ENCODE assay signal across 26 cellular contexts in the genomic region with DNA sequence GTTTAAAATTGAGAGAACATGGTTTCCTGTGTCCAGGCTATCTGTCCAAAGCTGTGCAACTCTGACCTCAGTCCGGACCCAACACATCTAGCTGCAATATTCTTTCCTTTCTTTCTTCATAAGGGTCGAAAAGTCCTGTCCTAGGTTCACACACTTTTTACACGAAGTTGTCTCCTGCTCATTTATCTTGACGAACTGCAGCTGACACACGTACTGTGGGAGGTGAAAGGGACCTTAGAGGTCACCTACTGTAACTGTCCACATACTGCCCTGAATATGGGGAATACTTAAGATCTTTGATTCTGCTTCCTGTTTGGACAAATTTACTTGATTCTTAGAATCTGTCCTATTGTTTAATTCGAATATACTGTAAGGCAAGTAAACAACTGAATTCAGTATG.
A peak's percentile ranks its signal among the peaks of the same experiment; 100 is the strongest.
DNase-seq lines count a peak whose midpoint lies in the region; ATAC-seq, FAIRE-seq and TF ChIP-seq lines count a peak whose summit lies in the region.
"Had no signal": no experiment of that assay in that cellular context is flagged by ENCODE, and none has a peak within 500 bp of the region (broad histone marks: within the 10 kb centered on the region; RNA-seq: fewer than 3 reads in every experiment).

No MANE protein-coding gene starts in this region.

- H3K27me3 Mint-ChIP-seq in activated T-cell treated with anti-CD3 and anti-CD28 coated beads, Interleukin-2, amount 50 U/mL, for 72 hours (ENCODE audit: low read depth) = no peaks in the 10 kb centered on the region
- no peaks in the 10 kb centered on the region for H3K27me3 Mint-ChIP-seq in activated T-cell treated with anti-CD3 and anti-CD28 coated beads, Interleukin-2, amount 50 U/mL, for 4 hours (ENCODE audit: low read depth)
- H3K27me3 Mint-ChIP-seq: type B pancreatic cell had no signal

- no peak for TF ChIP-seq POLR2A in endothelial cell of umbilical vein (IDR thresholded peaks at IDR 0.05; ENCODE audit: low read depth, low read length)

- WGBS in smooth muscle cell (ENCODE audit: low lambda C conversion rate) = 74% methylated on average over 6 of the region's 6 CpGs

- H3K9me3 Mint-ChIP-seq in activated T-cell treated with anti-CD3 and anti-CD28 coated beads, Interleukin-2, amount 50 U/mL, for 72 hours = no peaks in the 10 kb centered on the region
- no peaks in the 10 kb centered on the region for H3K9me3 Mint-ChIP-seq in activated T-cell treated with anti-CD3 and anti-CD28 coated beads, Interleukin-2, amount 50 U/mL, for 4 hours
- H3K9me3 Mint-ChIP-seq: type B pancreatic cell had no signal

- H2AFZ ChIP-seq in endothelial cell of umbilical vein (ENCODE audit: low read depth, low read length) (no peak overlapping the region), smooth muscle cell (ENCODE audit: low read depth) (no peak overlapping the region)

- no peak overlapping the region for H3K4me3 Mint-ChIP-seq in activated T-cell treated with anti-CD3 and anti-CD28 coated beads, Interleukin-2, amount 50 U/mL, for 72 hours
- no peak overlapping the region for H3K4me3 Mint-ChIP-seq in activated T-cell treated with anti-CD3 and anti-CD28 coated beads, Interleukin-2, amount 50 U/mL, for 4 hours
- H3K4me3 Mint-ChIP-seq: type B pancreatic cell had no signal

- H4K20me1 ChIP-seq in endothelial cell of umbilical vein (replicated peaks; ENCODE audit: control insufficient read depth, extremely low read depth, insufficient read depth, low read length) = no peaks in the 10 kb centered on the region
- H4K20me1 ChIP-seq in smooth muscle cell (ENCODE audit: low read depth) = peaks cover 70% of the 10 kb centered on the region

- H3K9ac ChIP-seq in endothelial cell of umbilical vein (replicated peaks; ENCODE audit: extremely low read depth, insufficient read depth, low read length) (no peak overlapping the region), smooth muscle cell (ENCODE audit: low read depth) (no peak overlapping the region)
- H3K9ac ChIP-seq: BLaER1 had no signal

- peak overlapping the region; percentile 10 for H3K27ac Mint-ChIP-seq in activated T-cell treated with anti-CD3 and anti-CD28 coated beads, Interleukin-2, amount 50 U/mL, for 72 hours
- H3K27ac Mint-ChIP-seq: type B pancreatic cell had no signal

- no peaks in the 10 kb centered on the region for H3K9me1 ChIP-seq in endothelial cell of umbilical vein (replicated peaks; ENCODE audit: control insufficient read depth, extremely low read depth, insufficient read depth, low read length)

- no peak for FAIRE-seq in endothelial cell of umbilical vein (lab: Jason Lieb, UNC)
- FAIRE-seq: GM12891, HTR-8/SVneo had no signal

- H3K27ac ChIP-seq in RWPE2 (ENCODE audit: poor library complexity, severe bottlenecking) (peak overlapping the region; percentile 76), endothelial cell of umbilical vein (ENCODE audit: insufficient read depth, low read depth, low read length) (peak overlapping the region; percentile 5), smooth muscle cell (ENCODE audit: low read depth) (peak overlapping the region; percentile 36)
- H3K27ac ChIP-seq: BLaER1, esophagus muscularis mucosa had no signal

- CTCF ChIA-PET in endothelial cell of umbilical vein (lab: Charles Lee) = interaction anchor here (0.7 to 3.0 kb wide), 4 partner anchors 10 to 80 kb away, joined by 3 to 7 read pairs (median 6); no protein-coding TSS in a partner anchor

- no peaks in the 10 kb centered on the region for H3K27me3 ChIP-seq in RWPE2 (ENCODE audit: insufficient read depth, poor library complexity, severe bottlenecking)
- H3K27me3 ChIP-seq in endothelial cell of umbilical vein (ENCODE audit: control insufficient read depth in 2 of 2, insufficient read depth in 2 of 2, low read length in 2 of 2) = no peaks in the 10 kb centered on the region
- H3K27me3 ChIP-seq in smooth muscle cell (ENCODE audit: low read depth) = no peaks in the 10 kb centered on the region
- H3K27me3 ChIP-seq: BLaER1, esophagus muscularis mucosa, gastrocnemius medialis had no signal

- POLR2A ChIA-PET in endothelial cell of umbilical vein (lab: Charles Lee) = no interaction called here

- in situ Hi-C loops in ACHN (cut with HindIII; ENCODE audit: low pct_ligation_motif_present, low pct_unique_long_range_greater_than_20kb, low sequenced_read_pairs) = no loop called here

- H3K4me1 ChIP-seq in RWPE2 (ENCODE audit: insufficient read depth, poor library complexity, severe bottlenecking) (peaks cover 15% of the 10 kb centered on the region), endothelial cell of umbilical vein (ENCODE audit: control insufficient read depth, extremely low read depth, insufficient read depth, low read length) (peaks cover 23% of the 10 kb centered on the region), smooth muscle cell (ENCODE audit: low read depth) (peaks cover under 1% of the 10 kb centered on the region)
- H3K4me1 ChIP-seq: BLaER1, Caco-2 had no signal

- no peak overlapping the region for H3K4me3 ChIP-seq in RWPE2 (ENCODE audit: severe bottlenecking)
- no peak overlapping the region for H3K4me3 ChIP-seq in endothelial cell of umbilical vein (replicated peaks in 1 of 3; ENCODE audit: insufficient read depth in 1 of 3, low read depth in 1 of 3, low read length in 3 of 3)
- H3K4me3 ChIP-seq in smooth muscle cell = no peak overlapping the region
- H3K4me3 ChIP-seq: BLaER1, esophagus muscularis mucosa, gastrocnemius medialis had no signal

- BruUV-seq in endothelial cell of umbilical vein (replicated peaks; lab: Mats Ljungman, UMichigan) = TSS peak; percentile 45

- no peak overlapping the region for H3K4me2 ChIP-seq in endothelial cell of umbilical vein (ENCODE audit: insufficient read depth, low read length)
- no peak overlapping the region for H3K4me2 ChIP-seq in smooth muscle cell
- H3K4me2 ChIP-seq: BLaER1 had no signal

- no peak for ATAC-seq in activated T-cell treated with anti-CD3 and anti-CD28 coated beads, Interleukin-2, amount 50 U/mL, for 72 hours (replicated peaks in 1 of 2)
- no peak for ATAC-seq in activated T-cell treated with anti-CD3 and anti-CD28 coated beads, Interleukin-2, amount 50 U/mL, for 4 hours
- no peak for ATAC-seq in RWPE2 (ENCODE audit: low read depth)

- dilution Hi-C loops in endothelial cell of umbilical vein (cut with MboI; ENCODE audit: extremely low pct_ligation_motif_present, low sequenced_read_pairs) = no loop called here

- intact Hi-C loops in endothelial cell of umbilical vein (cut with micrococcal nuclease) = no loop called here

- peaks cover 11 to 55% of the 10 kb centered on the region in 2 donors for H3K36me3 Mint-ChIP-seq in activated T-cell treated with anti-CD3 and anti-CD28 coated beads, Interleukin-2, amount 50 U/mL, for 72 hours (ENCODE audit: insufficient read depth in 2 of 2)
- H3K36me3 Mint-ChIP-seq in activated T-cell treated with anti-CD3 and anti-CD28 coated beads, Interleukin-2, amount 50 U/mL, for 4 hours (ENCODE audit: insufficient read depth) = peaks cover 68% of the 10 kb centered on the region

- peaks cover 25% of the 10 kb centered on the region for H3F3A ChIP-seq in smooth muscle cell (ENCODE audit: low read depth)

- H3K36me3 ChIP-seq in RWPE2 (ENCODE audit: low read depth) = peaks cover 79% of the 10 kb centered on the region
- peaks cover 8 to 16% of the 10 kb centered on the region in 2 experiments for H3K36me3 ChIP-seq in endothelial cell of umbilical vein (ENCODE audit: control insufficient read depth in 2 of 2, extremely low read depth in 1 of 2, insufficient read depth in 2 of 2, low read length in 2 of 2)
- H3K36me3 ChIP-seq in smooth muscle cell (ENCODE audit: low read depth) = peaks cover 28% of the 10 kb centered on the region

- H3K9me3 ChIP-seq in RWPE2 (ENCODE audit: severe bottlenecking) (peaks cover 3% of the 10 kb centered on the region), endothelial cell of umbilical vein (replicated peaks; ENCODE audit: control insufficient read depth, insufficient read depth, low read length) (no peaks in the 10 kb centered on the region), smooth muscle cell (replicated peaks; ENCODE audit: low read depth) (no peaks in the 10 kb centered on the region)
- H3K9me3 ChIP-seq: BLaER1, Caco-2, esophagus muscularis mucosa, gastrocnemius medialis had no signal

- no peak for DNase-seq in activated T-cell treated with anti-CD3 and anti-CD28 coated beads, Interleukin-2, amount 50 U/mL, for 72 hours
- no peak for DNase-seq in activated T-cell treated with anti-CD3 and anti-CD28 coated beads, Interleukin-2, amount 50 U/mL, for 4 hours
- DNase-seq in RWPE2 (ENCODE audit: low spot score) = no peak
- DNase-seq in endothelial cell of umbilical vein (ENCODE audit: low read depth, low spot score) = no peak
- no peak for DNase-seq in smooth muscle cell (lab: John Stamatoyannopoulos, UW; ENCODE audit: unreplicated experiment)
- DNase-seq in T-helper 2 cell = no peak
- no peak for DNase-seq in cerebellar cortex (ENCODE audit: low spot score)
- DNase-seq in ACHN = no peak
- DNase-seq: activated CD4-positive, alpha-beta T cell treated with anti-CD3 and anti-CD28 coated beads for 48 hours; activated naive CD4-positive, alpha-beta T cell; anterior cingulate cortex; Caco-2; central memory CD4-positive, alpha-beta T cell; DND-41; gastrocnemius medialis; hippocampal formation; Karpas-422; NCI-H774; nucleus accumbens; OCI-M1; stimulated activated CD4-positive, alpha-beta T cell treated with anti-CD3 and anti-CD28 coated beads, Interleukin-4, amount 100 ng/mL, for 24 hours had no signal

- H3K79me2 ChIP-seq in endothelial cell of umbilical vein (ENCODE audit: control insufficient read depth, insufficient read depth, low read length) (peaks cover 15% of the 10 kb centered on the region), smooth muscle cell (ENCODE audit: low read depth) (peaks cover 80% of the 10 kb centered on the region)

- TF ChIP-seq CTCF in RWPE2 (IDR thresholded peaks at IDR 0.05; ENCODE audit: poor library complexity, severe bottlenecking) = no peak
- TF ChIP-seq CTCF in endothelial cell of umbilical vein (IDR thresholded peaks at IDR 0.05; ENCODE audit: extremely low read depth in 1 of 2, insufficient read depth in 1 of 2, low read depth in 1 of 2, low read length in 2 of 2) = no peak
- TF ChIP-seq CTCF in smooth muscle cell (IDR thresholded peaks at IDR 0.05; ENCODE audit: borderline replicate concordance, insufficient read depth, poor library complexity, severe bottlenecking) = no peak

- H3K4me1 Mint-ChIP-seq in activated T-cell treated with anti-CD3 and anti-CD28 coated beads, Interleukin-2, amount 50 U/mL, for 72 hours (ENCODE audit: low read depth) = peaks cover 26% of the 10 kb centered on the region
- peaks cover 8% of the 10 kb centered on the region for H3K4me1 Mint-ChIP-seq in activated T-cell treated with anti-CD3 and anti-CD28 coated beads, Interleukin-2, amount 50 U/mL, for 4 hours (ENCODE audit: low read depth)

TF ChIP-seq in endothelial cell of umbilical vein, 7 proteins besides CTCF, POLR2A, EP300 and RAD21:
- TF ChIP-seq GATA2 (IDR thresholded peaks at IDR 0.05; ENCODE audit: insufficient read depth, insufficient read length, low read depth, low read length) (no peak), EZH2 (IDR thresholded peaks at IDR 0.05; ENCODE audit: borderline replicate concordance, low read depth, low read length, severe bottlenecking) (no peak)
- TF ChIP-seq, protein P1, sequence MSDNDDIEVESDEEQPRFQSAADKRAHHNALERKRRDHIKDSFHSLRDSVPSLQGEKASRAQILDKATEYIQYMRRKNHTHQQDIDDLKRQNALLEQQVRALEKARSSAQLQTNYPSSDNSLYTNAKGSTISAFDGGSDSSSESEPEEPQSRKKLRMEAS (IDR thresholded peaks at IDR 0.05; ENCODE audit: insufficient read depth, insufficient read length) = no peak

Comparison
In these comparisons a context has a peak if more than half of its experiments do, and no peak if none do; other contexts are left out.
1. H3K27ac ChIP-seq: peak in every context shown above with its lines; median percentile 76 in RWPE2; 36 in smooth muscle cell; 5 in endothelial cell of umbilical vein.